Comparison of ENCODE assay signal across 10 cellular contexts in genomic region chr21:36542312-36543101, GRCh38.
A peak's percentile ranks its signal among the peaks of the same experiment; 100 is the strongest.
DNase-seq lines count a peak whose midpoint lies in the region; ATAC-seq and TF ChIP-seq lines count a peak whose summit lies in the region.
"Had no signal": no experiment of that assay in that cellular context is flagged by ENCODE, and none has a peak within 500 bp of the region (broad histone marks: within the 10 kb centered on the region; RNA-seq: fewer than 3 reads in every experiment).

No MANE protein-coding gene starts in this region.

- H3K27me3 ChIP-seq in upper lobe of right lung = peaks cover 16% of the 10 kb centered on the region

- no peak overlapping the region for H3K27ac ChIP-seq in upper lobe of right lung

- no peaks in the 10 kb centered on the region for H3K36me3 ChIP-seq in upper lobe of right lung

- H3K4me1 ChIP-seq in upper lobe of right lung = no peaks in the 10 kb centered on the region

- no peaks in the 10 kb centered on the region for H3K9me3 ChIP-seq in upper lobe of right lung

- TF ChIP-seq CTCF in retinal pigment epithelial cell (conservative IDR thresholded peaks at IDR 0.05; ENCODE audit: low read depth, low read length) (peak; percentile 15), upper lobe of right lung (IDR thresholded peaks at IDR 0.05) (no peak)

- DNase-seq in activated CD8-positive, alpha-beta memory T cell treated with anti-CD3 and anti-CD28 coated beads, Interleukin-2, amount 50 U/mL, for 48 hours = peak; percentile 45
- DNase-seq in activated CD8-positive, alpha-beta memory T cell treated with anti-CD3 and anti-CD28 coated beads, Interleukin-2, amount 50 U/mL, for 4 hours = no peak
- DNase-seq in RPMI8226 (peak; percentile 76), retinal pigment epithelial cell (ENCODE audit: low read depth) (no peak), NCI-H2196 (lab: John Stamatoyannopoulos, UW; ENCODE audit: unreplicated experiment) (no peak), upper lobe of right lung (no peak), sciatic nerve (ENCODE audit: low spot score) (no peak)
- DNase-seq: AML-193 had no signal

- intact Hi-C loops in upper lobe of right lung (cut with DNase I) (no loop called here), sciatic nerve (cut with DNase I) (no loop called here)

- ATAC-seq in HG02759 (IDR thresholded peaks at IDR 0.05; ENCODE audit: unreplicated experiment) = peak; percentile 84
- ATAC-seq in upper lobe of right lung = no peak
- ATAC-seq in sciatic nerve = no peak
- ATAC-seq: HepG2 had no signal

- H3K4me3 ChIP-seq in retinal pigment epithelial cell (ENCODE audit: low read length) = no peak overlapping the region
- H3K4me3 ChIP-seq in upper lobe of right lung = no peak overlapping the region

Comparison
In these comparisons a context has a peak if more than half of its experiments do, and no peak if none do; other contexts are left out.
1. DNase-seq: peak in activated CD8-positive, alpha-beta memory T cell treated with anti-CD3 and anti-CD28 coated beads, Interleukin-2, amount 50 U/mL, for 48 hours (single experiment) and RPMI8226 (single experiment); none in activated CD8-positive, alpha-beta memory T cell treated with anti-CD3 and anti-CD28 coated beads, Interleukin-2, amount 50 U/mL, for 4 hours (single experiment), retinal pigment epithelial cell (single experiment), NCI-H2196 (single experiment), upper lobe of right lung (single experiment) and sciatic nerve (single experiment).